In the genomic region with DNA sequence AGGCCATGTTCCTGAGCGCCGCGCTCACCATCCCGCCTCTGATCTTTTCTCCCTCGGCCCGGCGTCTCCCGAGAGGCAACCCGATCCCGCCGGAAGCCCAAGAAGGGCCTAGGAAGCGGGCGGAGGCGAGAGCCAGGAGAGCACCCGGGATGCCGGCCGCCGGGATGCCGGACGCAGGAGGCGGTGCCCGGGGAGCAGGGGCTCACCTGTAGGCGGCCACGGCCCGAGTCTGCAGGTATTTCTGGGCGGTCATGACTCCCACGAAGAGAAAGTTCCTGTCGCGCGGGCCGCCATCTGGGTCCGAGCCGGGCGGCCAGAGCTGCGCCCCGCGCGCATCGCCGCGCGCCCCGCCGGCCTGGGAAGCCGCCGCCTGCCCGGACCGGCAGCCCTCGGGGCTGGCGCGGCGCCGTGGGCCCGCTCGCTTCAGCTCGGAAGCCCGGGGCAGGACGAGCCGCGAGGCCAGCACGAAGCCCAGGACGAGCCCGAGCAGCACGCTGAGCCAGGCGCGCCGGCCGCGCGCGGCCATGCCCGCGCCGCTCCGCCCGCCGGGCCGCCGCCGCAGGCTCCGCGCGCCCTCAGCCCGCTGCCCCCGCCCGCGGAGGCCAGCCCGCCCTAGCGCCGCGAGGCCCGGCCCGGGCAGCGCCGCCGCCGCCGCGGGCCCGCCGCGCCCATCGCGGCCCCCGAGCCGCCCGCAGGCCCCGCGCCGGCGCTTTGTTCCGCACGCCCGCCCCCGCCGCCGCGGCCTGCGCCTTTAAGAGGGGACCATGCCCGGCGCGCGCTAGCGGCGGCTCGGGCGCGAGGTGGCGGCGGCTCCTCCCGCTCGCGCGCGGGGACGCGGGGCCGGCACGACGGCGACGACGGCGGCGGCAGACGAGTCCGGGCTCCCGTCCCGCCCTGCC, we compare ENCODE assay signal across 8 cellular contexts. TPM values are rescaled to one million over a fixed set of nuclear protein-coding genes. Genes with fewer than 3 reads are reported as not detected.
DNase-seq lines count a peak whose midpoint lies in the region; ATAC-seq and TF ChIP-seq lines count a peak whose summit lies in the region.

No MANE protein-coding gene starts in this region.

- peak overlapping the region; percentile 72 for H3K4me3 ChIP-seq in CD8-positive, alpha-beta T cell (ENCODE audit: low read depth, low read length)
- peak overlapping the region; percentile 75 to 95 (median 77) for H3K4me3 ChIP-seq in stomach

- POLR2A ChIA-PET in CD8-positive, alpha-beta T cell (lab: Charles Lee) = interaction anchor here (0.6 to 4.4 kb wide), 5 partner anchors 10 to 125 kb away, joined by 3 to 35 read pairs (median 7); no protein-coding TSS in a partner anchor

- no peaks in the 10 kb centered on the region for H3K9me3 Mint-ChIP-seq in CD8-positive, alpha-beta T cell

- intact Hi-C loops in CD8-positive, alpha-beta T cell (cut with DNase I, micrococcal nuclease) = loop anchor here (1.0 to 2.0 kb wide), 4 partner anchors 9 to 162 kb away; partner anchors contain the start of gene SNRPA1 (in 1 of the 2)
- intact Hi-C loops in stomach (cut with DNase I; ENCODE audit: low total_unique reads) = no loop called here

- TF ChIP-seq POLR2A in stomach (IDR thresholded peaks at IDR 0.05) = no peak

- peaks cover 35% of the 10 kb centered on the region for H3K4me1 ChIP-seq in CD8-positive, alpha-beta T cell (ENCODE audit: insufficient read depth, low read length)
- H3K4me1 ChIP-seq in stomach = peaks cover 34 to 68% (median 55%) of the 10 kb centered on the region in 4 donors

- TF ChIP-seq EP300 in stomach (IDR thresholded peaks at IDR 0.05) = no peak

- H3K36me3 Mint-ChIP-seq in CD8-positive, alpha-beta T cell = peaks cover 7% of the 10 kb centered on the region

- H3K9me3 ChIP-seq in CD8-positive, alpha-beta T cell (ENCODE audit: low read length) = no peaks in the 10 kb centered on the region
- no peaks in the 10 kb centered on the region for H3K9me3 ChIP-seq in stomach

- TF ChIP-seq CTCF in CD8-positive, alpha-beta T cell (IDR thresholded peaks at IDR 0.05) = no peak
- TF ChIP-seq CTCF in stomach (IDR thresholded peaks at IDR 0.05) = no peak

- H3K27me3 Mint-ChIP-seq in CD8-positive, alpha-beta T cell (ENCODE audit: low read depth) = no peaks in the 10 kb centered on the region

- H3K27ac ChIP-seq in CD8-positive, alpha-beta T cell (ENCODE audit: low read depth, low read length) = peak overlapping the region; percentile 35
- peak overlapping the region; percentile 86 to 99 (median 96) for H3K27ac ChIP-seq in stomach

- CTCF ChIA-PET in CD8-positive, alpha-beta T cell (lab: Charles Lee) = interaction anchor here (1.1 to 8.9 kb wide), 3 partner anchors 9 to 163 kb away, joined by 3 to 173 read pairs (median 7); no protein-coding TSS in a partner anchor

- peak in 1 of 7 experiments; percentile 22 for DNase-seq in CD8-positive, alpha-beta T cell
- DNase-seq in central memory CD4-positive, alpha-beta T cell = peak; percentile 10
- peak; percentile 57 for DNase-seq in left lobe of liver (ENCODE audit: low spot score)
- peak; percentile 45 for DNase-seq in stomach
- DNase-seq in DMS114 treated with DMSO at 0.1 percent for 48 hours (lab: John Stamatoyannopoulos, UW; ENCODE audit: unreplicated experiment) = no peak

- H3K36me3 ChIP-seq in CD8-positive, alpha-beta T cell (ENCODE audit: insufficient read depth, low read length) = no peaks in the 10 kb centered on the region
- peaks cover 0 to 5% (median 2%) of the 10 kb centered on the region in 4 donors for H3K36me3 ChIP-seq in stomach

- H3K27ac Mint-ChIP-seq in CD8-positive, alpha-beta T cell = peak overlapping the region; percentile 89

- peak; percentile 66 for ATAC-seq in CD8-positive, alpha-beta T cell
- peak; percentile 39 for ATAC-seq in GM19351 (IDR thresholded peaks at IDR 0.05; ENCODE audit: unreplicated experiment)
- peak; percentile 38 for ATAC-seq in HG03432 (IDR thresholded peaks at IDR 0.05; ENCODE audit: unreplicated experiment)
- ATAC-seq in SK-N-SH treated with all-trans-retinoic acid at 6 μM for 48 hours = peak; percentile 50
- peak; percentile 75 for ATAC-seq in left lobe of liver

- WGBS in stomach, 5 donors = 0 to 2% (median 1%) methylated on average over 22 to 144 of the region's 149 CpGs

- H3K27me3 ChIP-seq in CD8-positive, alpha-beta T cell (ENCODE audit: insufficient read depth, low read length) = no peaks in the 10 kb centered on the region
- no peaks in the 10 kb centered on the region for H3K27me3 ChIP-seq in stomach

- H3K4me1 Mint-ChIP-seq in CD8-positive, alpha-beta T cell (ENCODE audit: low read depth) = peaks cover 51% of the 10 kb centered on the region

- H3K4me3 Mint-ChIP-seq in CD8-positive, alpha-beta T cell = peak overlapping the region; percentile 89

TF ChIP-seq in SK-N-SH treated with all-trans-retinoic acid at 6 μM for 48 hours, 23 proteins besides CTCF, POLR2A, EP300 and RAD21:
- TF ChIP-seq GLIS3 (CRISPR knock-in tag; IDR thresholded peaks at IDR 0.05) (no peak), OSR1 (CRISPR knock-in tag; IDR thresholded peaks at IDR 0.05) (no peak), ESRRG (CRISPR knock-in tag; IDR thresholded peaks at IDR 0.05) (no peak), RARB (CRISPR knock-in tag; IDR thresholded peaks at IDR 0.05) (no peak), ZNF8 (CRISPR knock-in tag; IDR thresholded peaks at IDR 0.05) (no peak), ARNTL (CRISPR knock-in tag; IDR thresholded peaks at IDR 0.05; ENCODE audit: borderline replicate concordance, low read depth) (no peak)
- TF ChIP-seq, protein P1, sequence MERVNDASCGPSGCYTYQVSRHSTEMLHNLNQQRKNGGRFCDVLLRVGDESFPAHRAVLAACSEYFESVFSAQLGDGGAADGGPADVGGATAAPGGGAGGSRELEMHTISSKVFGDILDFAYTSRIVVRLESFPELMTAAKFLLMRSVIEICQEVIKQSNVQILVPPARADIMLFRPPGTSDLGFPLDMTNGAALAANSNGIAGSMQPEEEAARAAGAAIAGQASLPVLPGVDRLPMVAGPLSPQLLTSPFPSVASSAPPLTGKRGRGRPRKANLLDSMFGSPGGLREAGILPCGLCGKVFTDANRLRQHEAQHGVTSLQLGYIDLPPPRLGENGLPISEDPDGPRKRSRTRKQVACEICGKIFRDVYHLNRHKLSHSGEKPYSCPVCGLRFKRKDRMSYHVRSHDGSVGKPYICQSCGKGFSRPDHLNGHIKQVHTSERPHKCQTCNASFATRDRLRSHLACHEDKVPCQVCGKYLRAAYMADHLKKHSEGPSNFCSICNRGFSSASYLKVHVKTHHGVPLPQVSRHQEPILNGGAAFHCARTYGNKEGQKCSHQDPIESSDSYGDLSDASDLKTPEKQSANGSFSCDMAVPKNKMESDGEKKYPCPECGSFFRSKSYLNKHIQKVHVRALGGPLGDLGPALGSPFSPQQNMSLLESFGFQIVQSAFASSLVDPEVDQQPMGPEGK (CRISPR knock-in tag; IDR thresholded peaks at IDR 0.05; ENCODE audit: borderline replicate concordance) = no peak

RNA-seq across cellular contexts. Expression of gene CHSY1, which starts 0.7 kb away (rescaled TPM):
- total RNA-seq in CD8-positive, alpha-beta T cell = 10 to 100 TPM; 15.4 to 15.6 TPM
- total RNA-seq in left lobe of liver = 6.3 TPM
- total RNA-seq in stomach = 10 to 100 TPM; 20.7 to 57.1 (median 35.1) TPM
- 10 to 100 TPM in 1 of 3 donors, 1 to 10 TPM in 2; 4.7 to 11.8 (median 9.0) TPM for polyA plus RNA-seq in stomach

RNA-seq across cellular contexts. Expression of gene SELENOS, which starts 26.1 kb away (rescaled TPM):
- total RNA-seq in CD8-positive, alpha-beta T cell = 10 to 100 TPM; 46.0 to 50.4 TPM
- 33.9 TPM for total RNA-seq in left lobe of liver
- total RNA-seq in stomach = 100 to 1,000 TPM in 1 of 5 donors, 10 to 100 TPM in 4; 71.7 to 184 (median 86.9) TPM
- 10 to 100 TPM; 37.4 to 67.2 (median 62.9) TPM for polyA plus RNA-seq in stomach

RNA-seq across cellular contexts. Expression of gene SNRPA1, which starts 43.9 kb away (rescaled TPM):
- total RNA-seq in CD8-positive, alpha-beta T cell = 100 to 1,000 TPM; 228 to 247 TPM
- total RNA-seq in left lobe of liver = 22.2 TPM
- total RNA-seq in stomach = 10 to 100 TPM in 4 of 5 donors, 1 to 10 TPM in 1; 3.5 to 75.6 (median 32.1) TPM
- 10 to 100 TPM; 58.9 to 61.7 (median 59.1) TPM for polyA plus RNA-seq in stomach
